Comparison of ENCODE assay signal across 28 cellular contexts in the genomic region with DNA sequence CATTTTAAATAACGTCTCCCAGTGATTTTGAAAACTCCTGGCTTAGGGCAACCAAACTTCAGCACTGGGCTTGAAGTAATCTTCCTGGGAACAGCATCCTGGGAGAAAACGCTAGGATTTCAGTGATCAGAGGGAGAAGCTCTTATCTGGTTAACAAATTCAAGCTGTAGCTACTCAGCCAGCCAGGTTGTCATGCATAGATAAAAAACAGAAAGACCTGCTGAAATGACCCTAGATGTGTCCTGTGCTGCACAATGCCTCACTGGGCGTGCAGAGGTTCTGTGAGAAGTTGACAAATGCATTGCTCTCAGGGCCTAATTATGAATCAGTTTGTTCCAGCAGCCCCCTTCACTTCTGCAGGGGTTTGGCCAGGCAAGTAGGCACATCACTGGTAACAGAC.
A peak's percentile ranks its signal among the peaks of the same experiment; 100 is the strongest.
DNase-seq lines count a peak whose midpoint lies in the region; ATAC-seq, FAIRE-seq and TF ChIP-seq lines count a peak whose summit lies in the region.
"Had no signal": no experiment of that assay in that cellular context is flagged by ENCODE, and none has a peak within 500 bp of the region (broad histone marks: within the 10 kb centered on the region; RNA-seq: fewer than 3 reads in every experiment).

No MANE protein-coding gene starts in this region.

- no peak overlapping the region for H3K14ac ChIP-seq in H9 (ENCODE audit: insufficient read depth, low read length)

- H3K9me3 Mint-ChIP-seq in GM23338 (no peaks in the 10 kb centered on the region), H9 (no peaks in the 10 kb centered on the region)

- no peak overlapping the region for H2AK5ac ChIP-seq in H9 (ENCODE audit: insufficient read length, low read length)

- H3K27ac ChIP-seq in GM23338 (ENCODE audit: low read depth) (no peak overlapping the region), H9 (ENCODE audit: insufficient read length, low read depth, low read length) (no peak overlapping the region), K562 (ENCODE audit: extremely low read depth, low read depth, low read length) (no peak overlapping the region), psoas muscle (no peak overlapping the region)
- H3K27ac ChIP-seq: BLaER1 had no signal

- FAIRE-seq in K562 (lab: Jason Lieb, UNC): no peak
- FAIRE-seq: A204.1, GM12878, GM12892, GM18507, GM19239 had no signal

- WGBS in H9 (ENCODE audit: extremely low coverage, insufficient read length, low lambda C conversion rate): no CpG with 5 or more reads among the region's 3 CpGs
- 0% methylated on average over 3 of the region's 3 CpGs for WGBS in K562 (ENCODE audit: insufficient coverage, low coverage, missing lambda C conversion rate)
- WGBS in psoas muscle, 3 donors: 58 to 68% (median 65%) methylated on average over 3 of the region's 3 CpGs

- peak overlapping the region; percentile 26 for H2BK20ac ChIP-seq in H9 (ENCODE audit: low read depth, low read length, poor library complexity, severe bottlenecking)

- H3K9me2 ChIP-seq in GM23338 (ENCODE audit: insufficient read depth): no peaks in the 10 kb centered on the region

- H3K4me1 ChIP-seq in GM23338 (ENCODE audit: insufficient read depth) (no peaks in the 10 kb centered on the region), H9 (ENCODE audit: insufficient read depth, low read length) (no peaks in the 10 kb centered on the region), K562 (replicated peaks in 1 of 2; ENCODE audit: control insufficient read depth in 2 of 2, insufficient read depth in 2 of 2, low read length in 2 of 2) (no peaks in the 10 kb centered on the region), psoas muscle (no peaks in the 10 kb centered on the region)
- H3K4me1 ChIP-seq: BE2C, BLaER1 had no signal

- peaks cover 6% of the 10 kb centered on the region for H3K4me1 Mint-ChIP-seq in GM23338
- peaks cover 6 to 10% of the 10 kb centered on the region in 2 experiments for H3K4me1 Mint-ChIP-seq in H9
- H3K4me1 Mint-ChIP-seq: CD14-positive monocyte; CD8-positive, alpha-beta memory T cell had no signal

- H2BK15ac ChIP-seq in H9 (ENCODE audit: low read depth, low read length): no peak overlapping the region

- H3K27ac Mint-ChIP-seq in GM23338 (no peak overlapping the region), H9 (no peak overlapping the region)
- H3K27ac Mint-ChIP-seq: CD14-positive monocyte; CD4-positive, alpha-beta memory T cell; CD4-positive, CD25-positive, alpha-beta regulatory T cell; CD8-positive, alpha-beta memory T cell had no signal

- no peak overlapping the region for H3K18ac ChIP-seq in H9 (ENCODE audit: insufficient read length, low read depth, low read length)

- H3K9me3 ChIP-seq in H9 (ENCODE audit: control insufficient read depth, low read depth, low read length) (no peaks in the 10 kb centered on the region), K562 (replicated peaks; ENCODE audit: control insufficient read depth, insufficient read depth, low read depth, low read length) (no peaks in the 10 kb centered on the region), psoas muscle (no peaks in the 10 kb centered on the region)
- H3K9me3 ChIP-seq: BE2C, BLaER1 had no signal

- H3K4me2 ChIP-seq in GM23338: no peak overlapping the region
- H3K4me2 ChIP-seq in H9 (ENCODE audit: insufficient read depth, insufficient read length, low read length): no peak overlapping the region
- H3K4me2 ChIP-seq in K562 (ENCODE audit: insufficient read depth, low read length): no peak overlapping the region
- H3K4me2 ChIP-seq: BLaER1 had no signal

- H3K4me3 ChIP-seq in GM23338 (no peak overlapping the region), K562 (no peak overlapping the region), psoas muscle (no peak overlapping the region)
- H3K4me3 ChIP-seq: BLaER1, GM12878 had no signal

- in situ Hi-C loops in K562 (cut with MboI): no loop called here

- H3K36me3 ChIP-seq in GM23338 (ENCODE audit: insufficient read depth) (no peaks in the 10 kb centered on the region), K562 (ENCODE audit: control insufficient read depth, insufficient read depth, low read length) (no peaks in the 10 kb centered on the region), psoas muscle (ENCODE audit: insufficient read depth in 1 of 2, low read depth in 1 of 2) (no peaks in the 10 kb centered on the region)
- H3K36me3 ChIP-seq: BE2C, BLaER1 had no signal

- DNase-seq in GM23338 (ENCODE audit: low spot score): no peak
- DNase-seq in H9: no peak
- DNase-seq in K562 (ENCODE audit: extremely low read depth in 1 of 4, low spot score in 3 of 4): peak in 1 of 4 experiments; percentile 14
- no peak for DNase-seq in psoas muscle
- no peak for DNase-seq in globus pallidus (ENCODE audit: low spot score)
- no peak for DNase-seq in HuH-7 (ENCODE audit: low spot score)
- DNase-seq: 8988T; ACHN; BE2C; C1 segment of cervical spinal cord; CD4-positive, alpha-beta memory T cell; CD4-positive, CD25-positive, alpha-beta regulatory T cell; CD8-positive, alpha-beta memory T cell; COR-L47; DMS 273 treated with DMSO at 0.1 percent for 48 hours; DMS153; DMS53; DMS79; DND-41; EL; GDM1 had no signal

- no peak for TF ChIP-seq RAD21 in K562 (CRISPR knock-in tag; conservative IDR thresholded peaks at IDR 0.05 in 1 of 2, IDR thresholded peaks at IDR 0.05 in 1 of 2)

- no peak overlapping the region for H3K23ac ChIP-seq in H9 (ENCODE audit: insufficient read length, low read depth, low read length)

- H4K5ac ChIP-seq in H9 (ENCODE audit: insufficient read length, low read depth, low read length): no peak overlapping the region

- no peaks in the 10 kb centered on the region for H3K27me3 ChIP-seq in GM23338 (ENCODE audit: insufficient read depth)
- H3K27me3 ChIP-seq in H9 (ENCODE audit: insufficient read depth, low read length): no peaks in the 10 kb centered on the region
- H3K27me3 ChIP-seq in K562 (ENCODE audit: control insufficient read depth in 2 of 2, insufficient read depth in 2 of 2, low read length in 2 of 2): peaks cover 30 to 31% of the 10 kb centered on the region in 2 experiments; a peak in 4 of 5 replicates
- no peaks in the 10 kb centered on the region for H3K27me3 ChIP-seq in psoas muscle (ENCODE audit: insufficient read depth in 3 of 3, low read length in 2 of 3)
- H3K27me3 ChIP-seq: BE2C, BLaER1 had no signal

- BruUV-seq in K562 (replicated peaks; lab: Mats Ljungman, UMichigan): no TSS peak

- H3K4me3 Mint-ChIP-seq in GM23338 (no peak overlapping the region), H9 (no peak overlapping the region)
- H3K4me3 Mint-ChIP-seq: CD14-positive monocyte; CD4-positive, alpha-beta memory T cell; CD4-positive, CD25-positive, alpha-beta regulatory T cell; CD8-positive, alpha-beta memory T cell had no signal

- CTCF ChIA-PET in K562 (lab: Yijun Ruan, JAX; ENCODE audit: low intra/inter-chr PET ratio): no interaction called here

- TF ChIP-seq CTCF in GM23338 (conservative IDR thresholded peaks at IDR 0.05; ENCODE audit: low read depth in 2 of 2) (no peak), H9 (conservative IDR thresholded peaks at IDR 0.05) (no peak), K562 (IDR thresholded peaks at IDR 0.05 in 2 of 3, conservative IDR thresholded peaks at IDR 0.05 in 1 of 3; ENCODE audit: insufficient read depth in 2 of 3, low read depth in 1 of 3, low read length in 3 of 3) (no peak), psoas muscle (IDR thresholded peaks at IDR 0.05) (no peak)

- H3T11ph ChIP-seq in H9 (ENCODE audit: low read length): no peak overlapping the region

- H3K36me3 Mint-ChIP-seq in GM23338 (ENCODE audit: low read depth) (no peaks in the 10 kb centered on the region), H9 (ENCODE audit: insufficient read depth in 1 of 3, low read depth in 3 of 3) (no peaks in the 10 kb centered on the region)
- H3K36me3 Mint-ChIP-seq: CD14-positive monocyte; CD4-positive, alpha-beta memory T cell; CD4-positive, CD25-positive, alpha-beta regulatory T cell; CD8-positive, alpha-beta memory T cell had no signal

- peaks cover 3% of the 10 kb centered on the region for H3K9me1 ChIP-seq in K562 (ENCODE audit: control insufficient read depth, insufficient read depth, low read length)

- H2BK12ac ChIP-seq in H9 (ENCODE audit: insufficient read length, low read depth, low read length): no peak overlapping the region

- H3K23me2 ChIP-seq in H9 (ENCODE audit: insufficient read length, low read depth, low read length, poor library complexity, severe bottlenecking): no peaks in the 10 kb centered on the region

- no peaks in the 10 kb centered on the region for H3K79me1 ChIP-seq in H9 (ENCODE audit: insufficient read depth, low read depth, low read length, poor library complexity, severe bottlenecking)

- no peak overlapping the region for H3K56ac ChIP-seq in H9 (ENCODE audit: insufficient read length, low read depth, low read length)

- no peak for TF ChIP-seq EP300 in K562 (IDR thresholded peaks at IDR 0.05; ENCODE audit: low read length)

- no peak overlapping the region for H3K4ac ChIP-seq in H9 (ENCODE audit: low read depth, low read length)

- TF ChIP-seq POLR2A in K562 (conservative IDR thresholded peaks at IDR 0.05): no peak

- intact Hi-C loops in K562 (cut with micrococcal nuclease) (no loop called here), psoas muscle (cut with DNase I) (no loop called here)

- POLR2A ChIA-PET in K562 (lab: Yijun Ruan, JAX): interaction anchor here (1.7 kb wide), 1 partner anchor 15 kb away, joined by 3 read pairs; no protein-coding TSS in a partner anchor

- H4K20me1 ChIP-seq in GM23338 (replicated peaks; ENCODE audit: insufficient read depth) (no peaks in the 10 kb centered on the region), H9 (ENCODE audit: control insufficient read depth, insufficient read depth, insufficient read length) (no peaks in the 10 kb centered on the region), K562 (replicated peaks; ENCODE audit: control insufficient read depth, insufficient read depth, low read length) (no peaks in the 10 kb centered on the region)
- H4K20me1 ChIP-seq: BLaER1 had no signal

- no peaks in the 10 kb centered on the region for H3K79me2 ChIP-seq in GM23338 (replicated peaks; ENCODE audit: insufficient read depth)
- H3K79me2 ChIP-seq in H9 (ENCODE audit: insufficient read depth, low read length): no peaks in the 10 kb centered on the region
- no peaks in the 10 kb centered on the region for H3K79me2 ChIP-seq in K562 (ENCODE audit: control insufficient read depth, insufficient read depth, low read length)

- H3F3A ChIP-seq in GM23338 (replicated peaks; ENCODE audit: low read depth): no peaks in the 10 kb centered on the region

- H2BK120ac ChIP-seq in H9 (ENCODE audit: low read depth, low read length, poor library complexity, severe bottlenecking): no peak overlapping the region

- no peak overlapping the region for H4K91ac ChIP-seq in H9 (ENCODE audit: insufficient read length, low read depth, low read length)

- no peak for ATAC-seq in GM23338
- ATAC-seq in K562: peak; percentile 42; the same call in 2 of the 3 replicates
- ATAC-seq in psoas muscle: no peak
- ATAC-seq: GM12878 had no signal

- H3K9ac ChIP-seq in H9 (ENCODE audit: extremely low read depth, insufficient read length, low read length): no peak overlapping the region
- H3K9ac ChIP-seq in K562 (ENCODE audit: insufficient read depth in 1 of 2, low read depth in 2 of 2, low read length in 2 of 2): no peak overlapping the region
- H3K9ac ChIP-seq: BLaER1 had no signal

- no peak overlapping the region for H4K8ac ChIP-seq in H9 (replicated peaks; ENCODE audit: insufficient read length, low read depth, low read length)

- H3K27me3 Mint-ChIP-seq in GM23338 (ENCODE audit: insufficient read depth, low read depth, poor library complexity) (no peaks in the 10 kb centered on the region), H9 (ENCODE audit: low read depth) (no peaks in the 10 kb centered on the region)

- no peak overlapping the region for H2BK5ac ChIP-seq in H9 (ENCODE audit: insufficient read length, low read length)

- H2AFZ ChIP-seq in GM23338 (peak overlapping the region; percentile 74; the same call in 1 of the 2 replicates), H9 (ENCODE audit: low read length) (no peak overlapping the region), K562 (ENCODE audit: low read depth, low read length) (no peak overlapping the region)
